In the genomic region with DNA sequence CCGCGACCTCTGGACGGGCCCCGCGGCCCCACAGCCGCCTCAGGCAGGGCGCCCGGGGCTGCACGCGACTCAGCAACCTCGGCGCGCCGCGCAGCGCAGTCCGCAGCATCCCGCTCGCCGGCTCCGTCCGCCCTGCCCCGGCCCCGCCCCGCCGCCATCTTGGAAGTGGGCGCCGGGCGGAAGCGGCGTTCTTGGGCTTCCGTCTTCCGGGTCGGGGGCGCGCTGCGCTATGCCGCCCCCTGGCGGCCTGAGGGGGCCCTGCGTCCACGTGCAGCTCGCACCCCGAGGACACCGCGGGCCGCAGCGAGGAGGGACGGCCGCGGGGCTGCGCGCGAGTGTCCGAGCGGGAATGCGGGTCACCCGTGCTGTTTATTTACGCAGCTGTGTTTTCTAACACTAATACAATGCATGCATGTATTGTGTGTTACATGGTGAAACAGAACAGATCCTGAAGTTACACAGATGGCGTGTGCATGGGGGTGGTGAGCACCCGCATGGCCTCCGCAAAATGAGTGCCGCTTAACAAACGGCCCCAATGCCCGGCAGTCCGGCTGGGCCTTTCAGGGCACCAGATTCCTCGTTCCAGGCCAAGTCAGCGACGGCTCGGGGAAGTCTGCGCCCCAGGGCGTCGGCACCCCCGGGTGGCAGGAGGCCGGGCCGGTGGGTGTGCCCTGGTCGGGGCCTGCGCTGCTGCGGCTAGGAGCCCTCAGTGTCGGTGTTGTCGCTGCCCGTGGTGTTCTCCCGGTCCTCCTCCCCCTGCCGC, we compare ENCODE assay signal across 1 cellular context.
TF ChIP-seq lines count a peak whose summit lies in the region.

A gene (minus strand): TSS at position 139 of the 763 bp plus-strand sequence. CDS start 30 bp downstream, at position 109.

TF ChIP-seq in A549, 52 proteins besides CTCF, POLR2A, EP300 and RAD21 (continued from another document):
- TF ChIP-seq RARB (CRISPR knock-in tag; IDR thresholded peaks at IDR 0.05) (no peak), BHLHE40 (IDR thresholded peaks at IDR 0.05; ENCODE audit: low read depth, low read length) (peak; percentile 85), HOXB5 (CRISPR knock-in tag; IDR thresholded peaks at IDR 0.05) (peak; percentile 74; the same call in 1 of the 2 replicates), GATA3 (IDR thresholded peaks at IDR 0.05; ENCODE audit: borderline replicate concordance) (no peak), PHF8 (IDR thresholded peaks at IDR 0.05; ENCODE audit: borderline replicate concordance, low read depth) (no peak), SREBF2 (IDR thresholded peaks at IDR 0.05) (no peak), ZC3H11A (IDR thresholded peaks at IDR 0.05) (no peak), HOXB13 (CRISPR knock-in tag; IDR thresholded peaks at IDR 0.05; ENCODE audit: low read depth) (no peak), SMC3 (IDR thresholded peaks at IDR 0.05) (peak; percentile 66), FOSB (CRISPR knock-in tag; IDR thresholded peaks at IDR 0.05) (no peak), EHMT2 (IDR thresholded peaks at IDR 0.05; ENCODE audit: low read depth) (no peak), FOSL2 (IDR thresholded peaks at IDR 0.05) (no peak), FOSL2 (CRISPR knock-in tag; IDR thresholded peaks at IDR 0.05) (peak; percentile 15; the same call in 1 of the 2 replicates), KDM5A (IDR thresholded peaks at IDR 0.05) (no peak), KDM1A (IDR thresholded peaks at IDR 0.05; ENCODE audit: low read depth) (no peak), JUN (IDR thresholded peaks at IDR 0.05) (peak; percentile 89 to 96), RNF2 (IDR thresholded peaks at IDR 0.05; ENCODE audit: borderline replicate concordance, low read depth) (0 out of 2 replicates have a peak, but pooled peaks have one; percentile 51), CBX8 (IDR thresholded peaks at IDR 0.05) (no peak), NFE2L2 (conservative IDR thresholded peaks at IDR 0.05; ENCODE audit: low read length) (no peak), CEBPB (IDR thresholded peaks at IDR 0.05) (no peak), ZNF302 (CRISPR knock-in tag; IDR thresholded peaks at IDR 0.05) (no peak), CBX2 (IDR thresholded peaks at IDR 0.05; ENCODE audit: borderline replicate concordance, low read depth) (no peak), NPAS2 (CRISPR knock-in tag; IDR thresholded peaks at IDR 0.05; ENCODE audit: borderline replicate concordance) (peak; percentile 72), EHF (CRISPR knock-in tag; IDR thresholded peaks at IDR 0.05) (0 out of 2 replicates have a peak, but pooled peaks have one; percentile 34), MAZ (IDR thresholded peaks at IDR 0.05; ENCODE audit: borderline replicate concordance, low read depth, low read length) (0 out of 2 replicates have a peak, but pooled peaks have one; percentile 34), HEYL (CRISPR knock-in tag; IDR thresholded peaks at IDR 0.05) (no peak), NR3C1 (IDR thresholded peaks at IDR 0.05) (no peak), ESRRA (IDR thresholded peaks at IDR 0.05; ENCODE audit: borderline replicate concordance, low read length) (no peak), TP53 (CRISPR knock-in tag; IDR thresholded peaks at IDR 0.05) (peak; percentile 85; the same call in 1 of the 2 replicates), MYC (IDR thresholded peaks at IDR 0.05; ENCODE audit: borderline replicate concordance, low read length) (peak; percentile 97), HOXA7 (CRISPR knock-in tag; IDR thresholded peaks at IDR 0.05) (no peak), HDAC2 (IDR thresholded peaks at IDR 0.05) (no peak), CHD4 (IDR thresholded peaks at IDR 0.05; ENCODE audit: borderline replicate concordance) (no peak), ZFP36 (IDR thresholded peaks at IDR 0.05; ENCODE audit: borderline replicate concordance, partially characterized antibody) (no peak)
- TF ChIP-seq, protein P1, sequence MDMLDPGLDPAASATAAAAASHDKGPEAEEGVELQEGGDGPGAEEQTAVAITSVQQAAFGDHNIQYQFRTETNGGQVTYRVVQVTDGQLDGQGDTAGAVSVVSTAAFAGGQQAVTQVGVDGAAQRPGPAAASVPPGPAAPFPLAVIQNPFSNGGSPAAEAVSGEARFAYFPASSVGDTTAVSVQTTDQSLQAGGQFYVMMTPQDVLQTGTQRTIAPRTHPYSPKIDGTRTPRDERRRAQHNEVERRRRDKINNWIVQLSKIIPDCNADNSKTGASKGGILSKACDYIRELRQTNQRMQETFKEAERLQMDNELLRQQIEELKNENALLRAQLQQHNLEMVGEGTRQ (IDR thresholded peaks at IDR 0.05) = no peak
- TF ChIP-seq, protein P2, sequence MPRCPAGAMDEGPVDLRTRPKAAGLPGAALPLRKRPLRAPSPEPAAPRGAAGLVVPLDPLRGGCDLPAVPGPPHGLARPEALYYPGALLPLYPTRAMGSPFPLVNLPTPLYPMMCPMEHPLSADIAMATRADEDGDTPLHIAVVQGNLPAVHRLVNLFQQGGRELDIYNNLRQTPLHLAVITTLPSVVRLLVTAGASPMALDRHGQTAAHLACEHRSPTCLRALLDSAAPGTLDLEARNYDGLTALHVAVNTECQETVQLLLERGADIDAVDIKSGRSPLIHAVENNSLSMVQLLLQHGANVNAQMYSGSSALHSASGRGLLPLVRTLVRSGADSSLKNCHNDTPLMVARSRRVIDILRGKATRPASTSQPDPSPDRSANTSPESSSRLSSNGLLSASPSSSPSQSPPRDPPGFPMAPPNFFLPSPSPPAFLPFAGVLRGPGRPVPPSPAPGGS (IDR thresholded peaks at IDR 0.05) = peak; percentile 94; the same call in 2 of the 3 replicates
- TF ChIP-seq, protein P3, sequence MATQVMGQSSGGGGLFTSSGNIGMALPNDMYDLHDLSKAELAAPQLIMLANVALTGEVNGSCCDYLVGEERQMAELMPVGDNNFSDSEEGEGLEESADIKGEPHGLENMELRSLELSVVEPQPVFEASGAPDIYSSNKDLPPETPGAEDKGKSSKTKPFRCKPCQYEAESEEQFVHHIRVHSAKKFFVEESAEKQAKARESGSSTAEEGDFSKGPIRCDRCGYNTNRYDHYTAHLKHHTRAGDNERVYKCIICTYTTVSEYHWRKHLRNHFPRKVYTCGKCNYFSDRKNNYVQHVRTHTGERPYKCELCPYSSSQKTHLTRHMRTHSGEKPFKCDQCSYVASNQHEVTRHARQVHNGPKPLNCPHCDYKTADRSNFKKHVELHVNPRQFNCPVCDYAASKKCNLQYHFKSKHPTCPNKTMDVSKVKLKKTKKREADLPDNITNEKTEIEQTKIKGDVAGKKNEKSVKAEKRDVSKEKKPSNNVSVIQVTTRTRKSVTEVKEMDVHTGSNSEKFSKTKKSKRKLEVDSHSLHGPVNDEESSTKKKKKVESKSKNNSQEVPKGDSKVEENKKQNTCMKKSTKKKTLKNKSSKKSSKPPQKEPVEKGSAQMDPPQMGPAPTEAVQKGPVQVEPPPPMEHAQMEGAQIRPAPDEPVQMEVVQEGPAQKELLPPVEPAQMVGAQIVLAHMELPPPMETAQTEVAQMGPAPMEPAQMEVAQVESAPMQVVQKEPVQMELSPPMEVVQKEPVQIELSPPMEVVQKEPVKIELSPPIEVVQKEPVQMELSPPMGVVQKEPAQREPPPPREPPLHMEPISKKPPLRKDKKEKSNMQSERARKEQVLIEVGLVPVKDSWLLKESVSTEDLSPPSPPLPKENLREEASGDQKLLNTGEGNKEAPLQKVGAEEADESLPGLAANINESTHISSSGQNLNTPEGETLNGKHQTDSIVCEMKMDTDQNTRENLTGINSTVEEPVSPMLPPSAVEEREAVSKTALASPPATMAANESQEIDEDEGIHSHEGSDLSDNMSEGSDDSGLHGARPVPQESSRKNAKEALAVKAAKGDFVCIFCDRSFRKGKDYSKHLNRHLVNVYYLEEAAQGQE (IDR thresholded peaks at IDR 0.05) = no peak
- TF ChIP-seq, protein P4, sequence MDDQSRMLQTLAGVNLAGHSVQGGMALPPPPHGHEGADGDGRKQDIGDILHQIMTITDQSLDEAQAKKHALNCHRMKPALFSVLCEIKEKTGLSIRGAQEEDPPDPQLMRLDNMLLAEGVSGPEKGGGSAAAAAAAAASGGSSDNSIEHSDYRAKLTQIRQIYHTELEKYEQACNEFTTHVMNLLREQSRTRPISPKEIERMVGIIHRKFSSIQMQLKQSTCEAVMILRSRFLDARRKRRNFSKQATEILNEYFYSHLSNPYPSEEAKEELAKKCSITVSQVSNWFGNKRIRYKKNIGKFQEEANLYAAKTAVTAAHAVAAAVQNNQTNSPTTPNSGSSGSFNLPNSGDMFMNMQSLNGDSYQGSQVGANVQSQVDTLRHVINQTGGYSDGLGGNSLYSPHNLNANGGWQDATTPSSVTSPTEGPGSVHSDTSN (IDR thresholded peaks at IDR 0.05) = no peak
- TF ChIP-seq, protein P5, sequence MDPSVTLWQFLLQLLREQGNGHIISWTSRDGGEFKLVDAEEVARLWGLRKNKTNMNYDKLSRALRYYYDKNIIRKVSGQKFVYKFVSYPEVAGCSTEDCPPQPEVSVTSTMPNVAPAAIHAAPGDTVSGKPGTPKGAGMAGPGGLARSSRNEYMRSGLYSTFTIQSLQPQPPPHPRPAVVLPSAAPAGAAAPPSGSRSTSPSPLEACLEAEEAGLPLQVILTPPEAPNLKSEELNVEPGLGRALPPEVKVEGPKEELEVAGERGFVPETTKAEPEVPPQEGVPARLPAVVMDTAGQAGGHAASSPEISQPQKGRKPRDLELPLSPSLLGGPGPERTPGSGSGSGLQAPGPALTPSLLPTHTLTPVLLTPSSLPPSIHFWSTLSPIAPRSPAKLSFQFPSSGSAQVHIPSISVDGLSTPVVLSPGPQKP (IDR thresholded peaks at IDR 0.05; ENCODE audit: low read depth, low read length) = no peak
- TF ChIP-seq, protein P6, sequence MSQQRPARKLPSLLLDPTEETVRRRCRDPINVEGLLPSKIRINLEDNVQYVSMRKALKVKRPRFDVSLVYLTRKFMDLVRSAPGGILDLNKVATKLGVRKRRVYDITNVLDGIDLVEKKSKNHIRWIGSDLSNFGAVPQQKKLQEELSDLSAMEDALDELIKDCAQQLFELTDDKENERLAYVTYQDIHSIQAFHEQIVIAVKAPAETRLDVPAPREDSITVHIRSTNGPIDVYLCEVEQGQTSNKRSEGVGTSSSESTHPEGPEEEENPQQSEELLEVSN (IDR thresholded peaks at IDR 0.05; ENCODE audit: borderline replicate concordance, low read depth) = peak; percentile 100
